ENCODE assay signal across 1 cellular context in the genomic region with DNA sequence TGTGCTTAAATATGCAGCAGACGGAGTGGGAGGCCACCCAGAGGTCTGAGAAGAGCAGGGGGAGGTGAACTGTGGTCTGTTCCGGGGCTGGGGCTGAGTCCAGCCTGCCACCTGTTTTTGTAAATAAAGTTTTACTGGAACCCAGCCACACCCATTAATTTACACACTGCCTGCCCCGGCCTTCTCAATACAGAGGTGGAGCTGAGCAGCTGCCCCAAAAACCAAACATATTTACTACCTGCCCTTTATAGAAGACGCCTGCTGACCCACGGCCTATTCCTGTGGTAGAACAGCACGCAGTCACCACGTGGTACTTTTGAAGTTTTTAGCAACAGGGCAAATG.
TF ChIP-seq lines count a peak whose summit lies in the region.

No MANE protein-coding gene starts in this region.

TF ChIP-seq in HepG2, 621 proteins besides CTCF, POLR2A, EP300 and RAD21:
- TF ChIP-seq SOX5 (CRISPR knock-in tag; IDR thresholded peaks at IDR 0.05; ENCODE audit: borderline replicate concordance) (peak; percentile 42; the same call in 1 of the 2 replicates), ZBTB40 (IDR thresholded peaks at IDR 0.05) (peak; percentile 76), ZBTB40 (CRISPR knock-in tag; IDR thresholded peaks at IDR 0.05) (peak; percentile 99), SALL1 (CRISPR knock-in tag; IDR thresholded peaks at IDR 0.05) (0 out of 2 replicates have a peak, but pooled peaks have one; percentile 22), FOXP4 (CRISPR knock-in tag; IDR thresholded peaks at IDR 0.05) (peak; percentile 26; the same call in 1 of the 2 replicates), EZH2 (conservative IDR thresholded peaks at IDR 0.05; ENCODE audit: low read depth, low read length) (no peak), PRDM10 (CRISPR knock-in tag; IDR thresholded peaks at IDR 0.05; ENCODE audit: low read depth) (peak; percentile 55; the same call in 1 of the 2 replicates), IKZF5 (CRISPR knock-in tag; IDR thresholded peaks at IDR 0.05) (peak; percentile 44; the same call in 1 of the 2 replicates), FOXA3 (CRISPR knock-in tag; IDR thresholded peaks at IDR 0.05) (peak; percentile 62), BCL6 (CRISPR knock-in tag; IDR thresholded peaks at IDR 0.05) (peak; percentile 59; the same call in 1 of the 2 replicates), TEAD3 (CRISPR knock-in tag; optimal IDR thresholded peaks at IDR 0.05; ENCODE audit: borderline replicate concordance) (peak; percentile 26), ZNF605 (CRISPR knock-in tag; IDR thresholded peaks at IDR 0.05) (no peak), FOXP1 (IDR thresholded peaks at IDR 0.05) (no peak), FOXP1 (CRISPR knock-in tag; IDR thresholded peaks at IDR 0.05) (0 out of 2 replicates have a peak, but pooled peaks have one; percentile 29), SAP130 (CRISPR knock-in tag; IDR thresholded peaks at IDR 0.05; ENCODE audit: low read depth) (peak; percentile 55; the same call in 1 of the 2 replicates), ZNF510 (CRISPR knock-in tag; IDR thresholded peaks at IDR 0.05; ENCODE audit: low read depth) (no peak), ZSCAN21 (CRISPR knock-in tag; IDR thresholded peaks at IDR 0.05; ENCODE audit: borderline replicate concordance) (no peak), FOSL1 (CRISPR knock-in tag; IDR thresholded peaks at IDR 0.05; ENCODE audit: borderline replicate concordance) (no peak), SRF (IDR thresholded peaks at IDR 0.05; ENCODE audit: low read depth, low read length) (no peak), SOX13 (IDR thresholded peaks at IDR 0.05) (no peak), SOX13 (CRISPR knock-in tag; conservative IDR thresholded peaks at IDR 0.05 in 1 of 2, IDR thresholded peaks at IDR 0.05 in 1 of 2) (0 out of 4 replicates have a peak, but pooled peaks of 1 of the 2 experiments have one; percentile 35), ZNF432 (CRISPR knock-in tag; IDR thresholded peaks at IDR 0.05; ENCODE audit: borderline replicate concordance) (no peak), GATAD2A (CRISPR knock-in tag; IDR thresholded peaks at IDR 0.05) (0 out of 2 replicates have a peak, but pooled peaks have one; percentile 41), ZNF691 (CRISPR knock-in tag; IDR thresholded peaks at IDR 0.05; ENCODE audit: borderline replicate concordance, low read depth) (no peak), RARA (CRISPR knock-in tag; IDR thresholded peaks at IDR 0.05) (peak; percentile 34; the same call in 1 of the 2 replicates), SPEN (CRISPR knock-in tag; IDR thresholded peaks at IDR 0.05; ENCODE audit: low read depth) (no peak), ZNF205 (CRISPR knock-in tag; IDR thresholded peaks at IDR 0.05) (no peak), ZFAT (CRISPR knock-in tag; conservative IDR thresholded peaks at IDR 0.05) (no peak)
- TF ChIP-seq, protein P1, sequence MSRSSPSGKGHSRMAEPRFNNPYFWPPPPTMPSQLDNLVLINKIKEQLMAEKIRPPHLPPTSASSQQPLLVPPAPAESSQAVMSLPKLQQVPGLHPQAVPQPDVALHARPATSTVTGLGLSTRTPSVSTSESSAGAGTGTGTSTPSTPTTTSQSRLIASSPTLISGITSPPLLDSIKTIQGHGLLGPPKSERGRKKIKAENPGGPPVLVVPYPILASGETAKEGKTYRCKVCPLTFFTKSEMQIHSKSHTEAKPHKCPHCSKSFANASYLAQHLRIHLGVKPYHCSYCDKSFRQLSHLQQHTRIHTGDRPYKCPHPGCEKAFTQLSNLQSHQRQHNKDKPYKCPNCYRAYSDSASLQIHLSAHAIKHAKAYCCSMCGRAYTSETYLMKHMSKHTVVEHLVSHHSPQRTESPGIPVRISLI (CRISPR knock-in tag; IDR thresholded peaks at IDR 0.05; ENCODE audit: borderline replicate concordance), result no peak
- TF ChIP-seq, protein P2, sequence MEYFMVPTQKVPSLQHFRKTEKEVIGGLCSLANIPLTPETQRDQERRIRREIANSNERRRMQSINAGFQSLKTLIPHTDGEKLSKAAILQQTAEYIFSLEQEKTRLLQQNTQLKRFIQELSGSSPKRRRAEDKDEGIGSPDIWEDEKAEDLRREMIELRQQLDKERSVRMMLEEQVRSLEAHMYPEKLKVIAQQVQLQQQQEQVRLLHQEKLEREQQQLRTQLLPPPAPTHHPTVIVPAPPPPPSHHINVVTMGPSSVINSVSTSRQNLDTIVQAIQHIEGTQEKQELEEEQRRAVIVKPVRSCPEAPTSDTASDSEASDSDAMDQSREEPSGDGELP (IDR thresholded peaks at IDR 0.05; ENCODE audit: borderline replicate concordance, low read depth), result peak; percentile 21; the same call in 1 of the 2 replicates
